In genomic region chr7:76359111-76359986, GRCh38 we compare ENCODE assay signal across 1 cellular context.
TF ChIP-seq lines count a peak whose summit lies in the region.

No MANE protein-coding gene starts in this region.

TF ChIP-seq in SK-N-SH, 30 proteins besides CTCF, POLR2A, EP300 and RAD21 (continued from another document):
- TF ChIP-seq REST (IDR thresholded peaks at IDR 0.05; ENCODE audit: low read depth, low read length) (no peak; the same call in 1 of the 2 replicates), SMC3 (IDR thresholded peaks at IDR 0.05; ENCODE audit: low read depth, low read length) (peak; percentile 68), NRF1 (IDR thresholded peaks at IDR 0.05; ENCODE audit: low read depth, low read length) (peak; percentile 87), CHD2 (IDR thresholded peaks at IDR 0.05; ENCODE audit: low read length, partially characterized antibody) (peak; percentile 96)
